In the genomic region with DNA sequence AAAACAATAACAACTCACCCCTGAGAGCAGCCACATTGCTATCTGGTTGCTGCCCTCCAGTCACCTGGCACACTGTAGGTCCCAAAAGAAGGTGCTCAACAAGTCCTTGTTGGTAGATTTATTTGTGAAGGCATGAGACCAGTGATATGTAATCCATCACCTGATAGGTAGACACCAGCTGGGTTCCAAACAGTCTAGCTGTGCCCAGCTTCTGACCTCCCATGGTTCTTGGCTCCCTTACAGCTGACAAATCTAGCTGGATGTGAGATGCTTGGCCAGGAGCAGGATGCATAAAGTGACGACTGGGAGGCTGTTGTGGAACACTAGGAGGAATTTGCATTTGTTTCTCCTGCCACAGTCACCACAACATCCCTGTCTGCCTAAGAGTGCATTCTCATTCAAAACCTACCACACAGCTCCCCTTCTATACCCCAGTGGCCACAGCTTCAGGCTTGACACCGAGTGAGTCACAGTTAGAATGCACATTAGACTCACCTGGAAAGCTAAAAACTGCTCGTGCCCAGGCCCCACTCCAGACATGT, we compare ENCODE assay signal across 15 cellular contexts. TPM values are rescaled to one million over a fixed set of nuclear protein-coding genes. Genes with fewer than 3 reads are reported as not detected.
A peak's percentile ranks its signal among the peaks of the same experiment; 100 is the strongest.
DNase-seq lines count a peak whose midpoint lies in the region; ATAC-seq and TF ChIP-seq lines count a peak whose summit lies in the region.
"Had no signal": no experiment of that assay in that cellular context is flagged by ENCODE, and none has a peak within 500 bp of the region (broad histone marks: within the 10 kb centered on the region; RNA-seq: fewer than 3 reads in every experiment).

No MANE protein-coding gene starts in this region.

- H3K36me3 ChIP-seq in GM23338 (ENCODE audit: insufficient read depth) (no peaks in the 10 kb centered on the region), endodermal cell (ENCODE audit: control insufficient read depth, insufficient read depth, low read length) (no peaks in the 10 kb centered on the region), lung (ENCODE audit: control insufficient read depth in 2 of 2, insufficient read depth in 2 of 2, low read length in 2 of 2) (no peaks in the 10 kb centered on the region)
- H3K36me3 ChIP-seq: stomach had no signal

- DNase-seq in GM23338 (ENCODE audit: low spot score) (peak; percentile 77), NCI-H2081 (lab: John Stamatoyannopoulos, UW) (peak; percentile 67 to 91), endodermal cell (peak; percentile 72), lung (ENCODE audit: low spot score) (no peak), immature natural killer cell (no peak), amniotic stem cell (lab: John Stamatoyannopoulos, UW) (no peak), NCI-H2171 treated with DMSO at 0.1 percent for 48 hours (lab: John Stamatoyannopoulos, UW) (no peak)
- DNase-seq: activated effector memory CD4-positive, alpha-beta T cell treated with anti-CD3 and anti-CD28 coated beads, Interleukin-2, amount 50 U/mL, for 16 hours; GM23248; NCI-H187; nucleus accumbens; stomach had no signal

- H2AFZ ChIP-seq in GM23338 = no peak overlapping the region
- H2AFZ ChIP-seq: GM23248 had no signal

- no peaks in the 10 kb centered on the region for H3F3A ChIP-seq in GM23338 (replicated peaks; ENCODE audit: low read depth)

- no peak for TF ChIP-seq CTCF in GM23338 (conservative IDR thresholded peaks at IDR 0.05; ENCODE audit: low read depth in 2 of 2)
- TF ChIP-seq CTCF in endodermal cell (conservative IDR thresholded peaks at IDR 0.05) = no peak
- no peak for TF ChIP-seq CTCF in lung (IDR thresholded peaks at IDR 0.05; ENCODE audit: control extremely low read depth, extremely low read depth)

- H3K9me3 Mint-ChIP-seq in GM23338 = no peaks in the 10 kb centered on the region
- no peaks in the 10 kb centered on the region for H3K9me3 Mint-ChIP-seq in endodermal cell
- H3K9me3 Mint-ChIP-seq in immature natural killer cell = no peaks in the 10 kb centered on the region

- no peak overlapping the region for H3K9ac ChIP-seq in endodermal cell (ENCODE audit: extremely low read depth, low read length, poor library complexity, severe bottlenecking)
- H3K9ac ChIP-seq: GM23248 had no signal

- H3K4me1 Mint-ChIP-seq in GM23338 = peaks cover 56% of the 10 kb centered on the region
- H3K4me1 Mint-ChIP-seq in endodermal cell = peaks cover 42% of the 10 kb centered on the region
- no peaks in the 10 kb centered on the region for H3K4me1 Mint-ChIP-seq in immature natural killer cell

- H3K4me1 ChIP-seq in GM23338 (ENCODE audit: insufficient read depth) (peaks cover 36% of the 10 kb centered on the region), endodermal cell (ENCODE audit: control insufficient read depth, insufficient read depth, low read length) (peaks cover 6% of the 10 kb centered on the region), lung (ENCODE audit: control insufficient read depth in 2 of 2, insufficient read depth in 2 of 2, low read length in 2 of 2) (peaks cover 0 to 3% of the 10 kb centered on the region in 2 donors)
- H3K4me1 ChIP-seq: stomach had no signal

- H3K36me3 Mint-ChIP-seq in GM23338 (ENCODE audit: low read depth) (peaks cover 9% of the 10 kb centered on the region), endodermal cell (ENCODE audit: low read depth) (peaks cover 4% of the 10 kb centered on the region), immature natural killer cell (no peaks in the 10 kb centered on the region)

- peak overlapping the region; percentile 88; the same call in 1 of the 2 replicates for H3K27ac Mint-ChIP-seq in GM23338
- H3K27ac Mint-ChIP-seq in endodermal cell = peak overlapping the region; percentile 22
- H3K27ac Mint-ChIP-seq in immature natural killer cell = no peak overlapping the region

- no peaks in the 10 kb centered on the region for H3K9me2 ChIP-seq in GM23338 (ENCODE audit: insufficient read depth)

- H3K4me3 Mint-ChIP-seq in GM23338 (peak overlapping the region; percentile 20; the same call in 1 of the 3 replicates), endodermal cell (no peak overlapping the region), immature natural killer cell (no peak overlapping the region)

- H3K27me3 Mint-ChIP-seq in GM23338 (ENCODE audit: insufficient read depth, low read depth, poor library complexity) (peaks cover 3% of the 10 kb centered on the region), endodermal cell (ENCODE audit: insufficient read depth) (peaks cover 8% of the 10 kb centered on the region), immature natural killer cell (ENCODE audit: low read depth in 3 of 3) (peaks cover 2 to 20% (median 7%) of the 10 kb centered on the region in 3 donors)

- H3K79me2 ChIP-seq in GM23338 (replicated peaks; ENCODE audit: insufficient read depth) = peaks cover 64% of the 10 kb centered on the region

- peak overlapping the region; percentile 60 for H3K27ac ChIP-seq in GM23338 (ENCODE audit: low read depth)
- H3K27ac ChIP-seq in endodermal cell (ENCODE audit: low read depth, low read length) = no peak overlapping the region
- peak overlapping the region in 1 of 2 donors; percentile 38 for H3K27ac ChIP-seq in lung (ENCODE audit: low read depth in 1 of 2, low read length in 1 of 2)
- H3K27ac ChIP-seq: GM23248, stomach had no signal

- peak; percentile 90 for ATAC-seq in GM23338
- ATAC-seq in lung (ENCODE audit: insufficient read depth, low FRiP score) = peak; percentile 39
- ATAC-seq in GM19035 (IDR thresholded peaks at IDR 0.05; ENCODE audit: unreplicated experiment) = no peak
- ATAC-seq: K562 had no signal

- no peaks in the 10 kb centered on the region for H4K20me1 ChIP-seq in GM23338 (replicated peaks; ENCODE audit: insufficient read depth)

- 45 to 62% methylated on average over 2 to 3 of the region's 3 CpGs for WGBS in endodermal cell (ENCODE audit: insufficient coverage in 1 of 2, insufficient read length in 1 of 2), 2 experiments
- 73 to 86% methylated on average over 3 of the region's 3 CpGs for WGBS in lung, 2 donors

- H3K4me2 ChIP-seq in GM23338 = peak overlapping the region; percentile 52
- H3K4me2 ChIP-seq: smooth muscle cell had no signal

- H3K4me3 ChIP-seq in GM23338 = no peak overlapping the region
- H3K4me3 ChIP-seq in endodermal cell (ENCODE audit: low read length) = no peak overlapping the region
- H3K4me3 ChIP-seq in lung = no peak overlapping the region
- H3K4me3 ChIP-seq: GM23248, K562, smooth muscle cell, stomach had no signal

- H3K9me3 ChIP-seq in endodermal cell (ENCODE audit: control insufficient read depth, low read length) (no peaks in the 10 kb centered on the region), lung (ENCODE audit: control insufficient read depth in 2 of 2, insufficient read depth in 1 of 2, low read length in 1 of 2) (no peaks in the 10 kb centered on the region)
- H3K9me3 ChIP-seq: stomach had no signal

- H3K27me3 ChIP-seq in GM23338 (ENCODE audit: insufficient read depth) = no peaks in the 10 kb centered on the region
- H3K27me3 ChIP-seq in endodermal cell (ENCODE audit: control insufficient read depth, insufficient read depth, low read length, poor library complexity, severe bottlenecking) = no peaks in the 10 kb centered on the region
- H3K27me3 ChIP-seq in lung (ENCODE audit: control insufficient read depth, insufficient read depth) = no peaks in the 10 kb centered on the region
- H3K27me3 ChIP-seq: stomach had no signal

TF ChIP-seq in GM23338, 12 proteins besides CTCF, POLR2A, EP300 and RAD21 (continues in another document):
- TF ChIP-seq JUNB (IDR thresholded peaks at IDR 0.05; ENCODE audit: unreplicated experiment) (no peak), EZH2 (IDR thresholded peaks at IDR 0.05; ENCODE audit: low read depth, unreplicated experiment) (no peak), STAT1 (IDR thresholded peaks at IDR 0.05; ENCODE audit: unreplicated experiment) (no peak), CREB1 (CRISPR knock-in tag; IDR thresholded peaks at IDR 0.05; ENCODE audit: low read depth) (no peak), ZNF114 (CRISPR knock-in tag; IDR thresholded peaks at IDR 0.05) (no peak), ZNF331 (CRISPR knock-in tag; IDR thresholded peaks at IDR 0.05; ENCODE audit: low read depth) (no peak)
- TF ChIP-seq, protein P1, sequence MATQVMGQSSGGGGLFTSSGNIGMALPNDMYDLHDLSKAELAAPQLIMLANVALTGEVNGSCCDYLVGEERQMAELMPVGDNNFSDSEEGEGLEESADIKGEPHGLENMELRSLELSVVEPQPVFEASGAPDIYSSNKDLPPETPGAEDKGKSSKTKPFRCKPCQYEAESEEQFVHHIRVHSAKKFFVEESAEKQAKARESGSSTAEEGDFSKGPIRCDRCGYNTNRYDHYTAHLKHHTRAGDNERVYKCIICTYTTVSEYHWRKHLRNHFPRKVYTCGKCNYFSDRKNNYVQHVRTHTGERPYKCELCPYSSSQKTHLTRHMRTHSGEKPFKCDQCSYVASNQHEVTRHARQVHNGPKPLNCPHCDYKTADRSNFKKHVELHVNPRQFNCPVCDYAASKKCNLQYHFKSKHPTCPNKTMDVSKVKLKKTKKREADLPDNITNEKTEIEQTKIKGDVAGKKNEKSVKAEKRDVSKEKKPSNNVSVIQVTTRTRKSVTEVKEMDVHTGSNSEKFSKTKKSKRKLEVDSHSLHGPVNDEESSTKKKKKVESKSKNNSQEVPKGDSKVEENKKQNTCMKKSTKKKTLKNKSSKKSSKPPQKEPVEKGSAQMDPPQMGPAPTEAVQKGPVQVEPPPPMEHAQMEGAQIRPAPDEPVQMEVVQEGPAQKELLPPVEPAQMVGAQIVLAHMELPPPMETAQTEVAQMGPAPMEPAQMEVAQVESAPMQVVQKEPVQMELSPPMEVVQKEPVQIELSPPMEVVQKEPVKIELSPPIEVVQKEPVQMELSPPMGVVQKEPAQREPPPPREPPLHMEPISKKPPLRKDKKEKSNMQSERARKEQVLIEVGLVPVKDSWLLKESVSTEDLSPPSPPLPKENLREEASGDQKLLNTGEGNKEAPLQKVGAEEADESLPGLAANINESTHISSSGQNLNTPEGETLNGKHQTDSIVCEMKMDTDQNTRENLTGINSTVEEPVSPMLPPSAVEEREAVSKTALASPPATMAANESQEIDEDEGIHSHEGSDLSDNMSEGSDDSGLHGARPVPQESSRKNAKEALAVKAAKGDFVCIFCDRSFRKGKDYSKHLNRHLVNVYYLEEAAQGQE (IDR thresholded peaks at IDR 0.05; ENCODE audit: unreplicated experiment) = no peak

RNA-seq across cellular contexts. Expression of gene VLDLR, which starts 7.8 kb away (rescaled TPM):
- 46.3 and 49.8 TPM in 2 replicates for total RNA-seq in GM23338 (2014; rRNA removed; shearing (Covaris generic))
- polyA plus RNA-seq in GM23338 (2016; fragmentation: Nextera tagmentation; extraction: Ambion mirVana) (13.2 and 14.9 TPM in 2 replicates), lung (1 to 10 TPM; 5.7 to 9.9 TPM), immature natural killer cell (under 1 TPM in 2 of 3 donors, not detected in 1; 0.61 to 0.84 TPM)
- total RNA-seq in endodermal cell (10 to 100 TPM; 29.5 to 38.7 TPM), lung (10 to 100 TPM; 19.4 to 32.3 TPM)
- 22.2 TPM for polyA plus RNA-seq in endodermal cell (2013, experiment 1 of 2)
- polyA plus RNA-seq in endodermal cell (2013, experiment 2 of 2) = 19.4 TPM

Comparison
In these comparisons a context has a peak if more than half of its experiments do, and no peak if none do; other contexts are left out.
1. DNase-seq: peak in GM23338 (single experiment), NCI-H2081 (2 of 2) and endodermal cell (single experiment); none in lung (single experiment), immature natural killer cell (0 of 3), amniotic stem cell (single experiment) and NCI-H2171 treated with DMSO at 0.1 percent for 48 hours (single experiment).
2. H3K27ac Mint-ChIP-seq: peak in GM23338 (single experiment) and endodermal cell (single experiment); none in immature natural killer cell (0 of 6).